In genomic region chr6:132153221-132153896, GRCh38 we compare ENCODE assay signal across 16 cellular contexts.
DNase-seq lines count a peak whose midpoint lies in the region; ATAC-seq and TF ChIP-seq lines count a peak whose summit lies in the region.
"Had no signal": no experiment of that assay in that cellular context is flagged by ENCODE, and none has a peak within 500 bp of the region (broad histone marks: within the 10 kb centered on the region; RNA-seq: fewer than 3 reads in every experiment).

No MANE protein-coding gene starts in this region.

- in situ Hi-C loops in GM23248 (cut with MboI), result no loop called here

- H3K9ac ChIP-seq in GM23248, result peak overlapping the region; percentile 79
- H3K9ac ChIP-seq in adipocyte (ENCODE audit: low read length), result peak overlapping the region; percentile 80

- H3K36me3 ChIP-seq in GM23248 (ENCODE audit: low read depth), result no peaks in the 10 kb centered on the region
- no peaks in the 10 kb centered on the region for H3K36me3 ChIP-seq in adipocyte (ENCODE audit: control insufficient read depth, insufficient read depth, low read length, severe bottlenecking)
- H3K36me3 ChIP-seq in uterus, result no peaks in the 10 kb centered on the region
- H3K36me3 ChIP-seq: sigmoid colon, stomach had no signal

- peaks cover 0 to 6% (median 0%) of the 10 kb centered on the region in 4 donors for H3K4me1 Mint-ChIP-seq in naive thymus-derived CD8-positive, alpha-beta T cell
- H3K4me1 Mint-ChIP-seq: T-cell had no signal

- peak; percentile 91 for DNase-seq in GM23248
- DNase-seq in adipocyte (ENCODE audit: low read depth), result peak; percentile 91
- peak; percentile 94 for DNase-seq in fibroblast of villous mesenchyme (ENCODE audit: low read depth)
- no peak for DNase-seq in uterus
- DNase-seq in caudate nucleus (lab: John Stamatoyannopoulos, UW), result no peak
- DNase-seq in stimulated activated CD8-positive, alpha-beta memory T cell treated with anti-CD3 and anti-CD28 coated beads, Interleukin-4, amount 100 ng/mL, for 48 hours, result no peak
- DNase-seq in naive thymus-derived CD8-positive, alpha-beta T cell, result no peak
- DNase-seq: activated CD4-positive, CD25-positive, alpha-beta regulatory T cell treated with anti-CD3 and anti-CD28 coated beads, Interleukin-2, amount 50 U/mL, for 72 hours; activated T-cell treated with anti-CD3 and anti-CD28 coated beads for 4 hours; Calu3; effector CD4-positive, alpha-beta T cell; glutamatergic neuron; NCI-H1092; sigmoid colon; stomach; T-cell had no signal

- H3K4me3 Mint-ChIP-seq in naive thymus-derived CD8-positive, alpha-beta T cell, result no peak overlapping the region
- H3K4me3 Mint-ChIP-seq: T-cell had no signal

- peaks cover 29% of the 10 kb centered on the region for H3F3A ChIP-seq in GM23248 (ENCODE audit: insufficient read depth)

- H3K27ac ChIP-seq in GM23248 (peak overlapping the region; percentile 93), uterus (peak overlapping the region; percentile 26 to 77), caudate nucleus (ENCODE audit: low read depth, low read length) (no peak overlapping the region)

- H4K20me1 ChIP-seq in GM23248 (ENCODE audit: insufficient read depth), result no peaks in the 10 kb centered on the region

- H3K36me3 Mint-ChIP-seq in naive thymus-derived CD8-positive, alpha-beta T cell, result no peaks in the 10 kb centered on the region
- H3K36me3 Mint-ChIP-seq: T-cell had no signal

- peak overlapping the region; percentile 89 for H3K4me2 ChIP-seq in GM23248 (ENCODE audit: unreplicated experiment)

- TF ChIP-seq POLR2A in uterus (IDR thresholded peaks at IDR 0.05), result no peak

- intact Hi-C loops in uterus (cut with DNase I; ENCODE audit: low total_unique reads), result no loop called here

- H3K79me2 ChIP-seq in GM23248 (ENCODE audit: insufficient read depth), result no peaks in the 10 kb centered on the region

- peaks cover 0 to 8% (median 2%) of the 10 kb centered on the region in 5 donors for H3K27me3 Mint-ChIP-seq in naive thymus-derived CD8-positive, alpha-beta T cell

- ATAC-seq in naive thymus-derived CD8-positive, alpha-beta T cell, result no peak
- ATAC-seq: T-cell had no signal

- peak overlapping the region; percentile 66 for H2AFZ ChIP-seq in GM23248

- H3K9me3 Mint-ChIP-seq in naive thymus-derived CD8-positive, alpha-beta T cell, result peaks cover 0 to 11% (median 0%) of the 10 kb centered on the region in 9 donors
- H3K9me3 Mint-ChIP-seq: T-cell had no signal

- TF ChIP-seq CTCF in fibroblast of villous mesenchyme (IDR thresholded peaks at IDR 0.05; ENCODE audit: insufficient read depth, low read depth, low read length) (no peak), uterus (IDR thresholded peaks at IDR 0.05) (no peak)

- POLR2A ChIA-PET in naive thymus-derived CD8-positive, alpha-beta T cell (lab: Charles Lee), result no interaction called here

- H3K27me3 ChIP-seq in GM23248 (replicated peaks; ENCODE audit: insufficient read depth) (no peaks in the 10 kb centered on the region), adipocyte (replicated peaks; ENCODE audit: control insufficient read depth, insufficient read depth, low read length) (no peaks in the 10 kb centered on the region), uterus (no peaks in the 10 kb centered on the region)
- H3K27me3 ChIP-seq: sigmoid colon, stomach had no signal

- no peak overlapping the region for H3K27ac Mint-ChIP-seq in naive thymus-derived CD8-positive, alpha-beta T cell
- H3K27ac Mint-ChIP-seq: T-cell had no signal

- 1% methylated on average over 9 of the region's 9 CpGs for WGBS in GM23248 (ENCODE audit: low coverage in 1 of 2, low lambda C conversion rate in 2 of 2, missing lambda C conversion rate in 2 of 2), 2 experiments

- H3K4me3 ChIP-seq in GM23248, result peak overlapping the region; percentile 64
- H3K4me3 ChIP-seq in adipocyte (ENCODE audit: low read length), result peak overlapping the region; percentile 71
- H3K4me3 ChIP-seq in fibroblast of villous mesenchyme (ENCODE audit: low read depth, low read length), result peak overlapping the region; percentile 3
- H3K4me3 ChIP-seq in uterus, result no peak overlapping the region
- H3K4me3 ChIP-seq: sigmoid colon, stomach had no signal

- H3K9me2 ChIP-seq in GM23248 (ENCODE audit: insufficient read depth), result no peaks in the 10 kb centered on the region

- H3K4me1 ChIP-seq in GM23248 (ENCODE audit: insufficient read depth), result peaks cover 43% of the 10 kb centered on the region
- H3K4me1 ChIP-seq in adipocyte (ENCODE audit: control insufficient read depth, insufficient read depth, low read length), result peaks cover 14% of the 10 kb centered on the region
- H3K4me1 ChIP-seq in uterus, result no peaks in the 10 kb centered on the region
- H3K4me1 ChIP-seq: sigmoid colon, stomach had no signal

- H3K9me3 ChIP-seq in GM23248 (ENCODE audit: low read depth) (no peaks in the 10 kb centered on the region), adipocyte (ENCODE audit: control insufficient read depth, low read length) (no peaks in the 10 kb centered on the region), uterus (no peaks in the 10 kb centered on the region)
- H3K9me3 ChIP-seq: sigmoid colon, stomach had no signal

Comparison
In these comparisons a context has a peak if more than half of its experiments do, and no peak if none do; other contexts are left out.
1. DNase-seq: peak in GM23248 (single experiment), adipocyte (single experiment) and fibroblast of villous mesenchyme (single experiment); none in uterus (0 of 2), caudate nucleus (0 of 61), stimulated activated CD8-positive, alpha-beta memory T cell treated with anti-CD3 and anti-CD28 coated beads, Interleukin-4, amount 100 ng/mL, for 48 hours (single experiment) and naive thymus-derived CD8-positive, alpha-beta T cell (0 of 10).
2. H3K4me3 ChIP-seq: peak in GM23248 (single experiment), adipocyte (single experiment) and fibroblast of villous mesenchyme (single experiment); none in uterus (0 of 2).